Comparison of ENCODE assay signal across 15 cellular contexts in genomic region chr3:136839556-136839931, GRCh38. TPM values are rescaled to one million over a fixed set of nuclear protein-coding genes. Genes with fewer than 3 reads are reported as not detected.
DNase-seq lines count a peak whose midpoint lies in the region; ATAC-seq and TF ChIP-seq lines count a peak whose summit lies in the region.
"Had no signal": no experiment of that assay in that cellular context is flagged by ENCODE, and none has a peak within 500 bp of the region (broad histone marks: within the 10 kb centered on the region; RNA-seq: fewer than 3 reads in every experiment).

No MANE protein-coding gene starts in this region.

- DNase-seq in activated T-cell treated with anti-CD3 and anti-CD28 coated beads, Interleukin-2, amount 50 U/mL, for 72 hours, result no peak
- no peak for DNase-seq in activated T-cell treated with anti-CD3 and anti-CD28 coated beads, Interleukin-2, amount 50 U/mL, for 1 hour
- DNase-seq in PC-9 (no peak), epithelial cell of prostate (ENCODE audit: low read depth, low spot score) (no peak), suprapubic skin (ENCODE audit: low spot score in 2 of 2) (no peak), DMS79 (lab: John Stamatoyannopoulos, UW) (no peak), SKM-1 treated with dmso at 0.1 percent for 144 hours (lab: John Stamatoyannopoulos, UW; ENCODE audit: unreplicated experiment) (no peak)
- DNase-seq: central memory CD4-positive, alpha-beta T cell; NCI-H345; posterior cingulate gyrus; spleen; stimulated activated naive CD4-positive, alpha-beta T cell; uterus had no signal

- intact Hi-C loops in PC-9 (cut with micrococcal nuclease; ENCODE audit: unreplicated experiment), result no loop called here

- peak overlapping the region in 1 of 2 donors; percentile 10 for H3K4me3 Mint-ChIP-seq in activated T-cell treated with anti-CD3 and anti-CD28 coated beads, Interleukin-2, amount 50 U/mL, for 72 hours

- no peaks in the 10 kb centered on the region for H3K9me2 ChIP-seq in PC-9 (ENCODE audit: insufficient read depth)

- H3K9me3 ChIP-seq in PC-9 (ENCODE audit: insufficient read depth, low read depth) (no peaks in the 10 kb centered on the region), suprapubic skin (no peaks in the 10 kb centered on the region)
- H3K9me3 ChIP-seq: spleen, uterus had no signal

- peak overlapping the region; percentile 5 for H3K27ac Mint-ChIP-seq in activated T-cell treated with anti-CD3 and anti-CD28 coated beads, Interleukin-2, amount 50 U/mL, for 72 hours

- H3K4me3 ChIP-seq in PC-9, result no peak overlapping the region
- H3K4me3 ChIP-seq in suprapubic skin, result no peak overlapping the region
- H3K4me3 ChIP-seq: spleen, uterus had no signal

- 0 out of 2 replicates have a peak, but pooled peaks cover 4% of the 10 kb centered on the region for H3F3A ChIP-seq in PC-9 (ENCODE audit: insufficient read depth, low read depth)

- H3K36me3 ChIP-seq in PC-9 (ENCODE audit: low read depth), result peaks cover 4% of the 10 kb centered on the region; the same call in 1 of the 2 replicates
- no peaks in the 10 kb centered on the region for H3K36me3 ChIP-seq in suprapubic skin
- H3K36me3 ChIP-seq: uterus had no signal

- H3K79me2 ChIP-seq in PC-9 (ENCODE audit: low read depth), result peaks cover 28% of the 10 kb centered on the region; the same call in 1 of the 2 replicates

- peaks cover 26% of the 10 kb centered on the region for H3K4me1 Mint-ChIP-seq in activated T-cell treated with anti-CD3 and anti-CD28 coated beads, Interleukin-2, amount 50 U/mL, for 72 hours (ENCODE audit: low read depth)

- 0 out of 2 replicates have a peak, but pooled peaks cover 12% of the 10 kb centered on the region for H3K4me1 ChIP-seq in PC-9 (replicated peaks; ENCODE audit: insufficient read depth)
- peaks cover 12% of the 10 kb centered on the region for H3K4me1 ChIP-seq in suprapubic skin
- H3K4me1 ChIP-seq: uterus had no signal

- TF ChIP-seq EP300 in suprapubic skin (IDR thresholded peaks at IDR 0.05), result no peak

- TF ChIP-seq CTCF in PC-9 (conservative IDR thresholded peaks at IDR 0.05) (no peak), suprapubic skin (IDR thresholded peaks at IDR 0.05) (no peak)

- H3K36me3 Mint-ChIP-seq in activated T-cell treated with anti-CD3 and anti-CD28 coated beads, Interleukin-2, amount 50 U/mL, for 72 hours (ENCODE audit: insufficient read depth in 2 of 2), result peaks cover 0 to 19% of the 10 kb centered on the region in 2 donors

- no peaks in the 10 kb centered on the region for H3K27me3 Mint-ChIP-seq in activated T-cell treated with anti-CD3 and anti-CD28 coated beads, Interleukin-2, amount 50 U/mL, for 72 hours (ENCODE audit: low read depth)

- no peak for TF ChIP-seq POLR2A in suprapubic skin (IDR thresholded peaks at IDR 0.05)

- no peak overlapping the region for H3K4me2 ChIP-seq in PC-9

- CTCF ChIA-PET in PC-9 (lab: Charles Lee), result interaction anchor here (0.6 kb wide), 1 partner anchor 22 kb away, joined by 13 read pairs; no protein-coding TSS in a partner anchor

- H3K9me3 Mint-ChIP-seq in activated T-cell treated with anti-CD3 and anti-CD28 coated beads, Interleukin-2, amount 50 U/mL, for 72 hours, result no peaks in the 10 kb centered on the region
- H3K9me3 Mint-ChIP-seq: activated naive CD4-positive, alpha-beta T cell treated with anti-CD3 and anti-CD28 coated beads, Interleukin-2, amount 50 U/mL, for 72 hours had no signal

- H2AFZ ChIP-seq in PC-9, result no peak overlapping the region

- H3K27ac ChIP-seq in PC-9 (0 out of 2 replicates have a peak overlapping the region, but pooled peaks have one; percentile 38), epithelial cell of prostate (peak overlapping the region; percentile 49), suprapubic skin (peak overlapping the region; percentile 24)

- no TSS peak for BruUV-seq in PC-9 (replicated peaks; lab: Mats Ljungman, UMichigan)

- H3K27me3 ChIP-seq in PC-9 (ENCODE audit: insufficient read depth, low read depth) (no peaks in the 10 kb centered on the region), suprapubic skin (no peaks in the 10 kb centered on the region)
- H3K27me3 ChIP-seq: spleen, uterus had no signal

- no peaks in the 10 kb centered on the region for H4K20me1 ChIP-seq in PC-9 (ENCODE audit: insufficient read depth)

- POLR2A ChIA-PET in PC-9 (lab: Charles Lee; ENCODE audit: unreplicated experiment), result interaction anchor here (0.5 to 0.6 kb wide), 3 partner anchors 11 to 30 kb away, joined by 4 to 5 read pairs (median 4); no protein-coding TSS in a partner anchor

- ATAC-seq in activated T-cell treated with anti-CD3 and anti-CD28 coated beads, Interleukin-2, amount 50 U/mL, for 72 hours (replicated peaks in 1 of 2), result no peak
- no peak for ATAC-seq in GM21515 (IDR thresholded peaks at IDR 0.05; ENCODE audit: unreplicated experiment)

RNA-seq across cellular contexts. Expression of gene SLC35G2, which starts 20.6 kb away (rescaled TPM):
- 1 to 10 TPM; 3.7 to 5.4 TPM for total RNA-seq in activated T-cell treated with anti-CD3 and anti-CD28 coated beads, Interleukin-2, amount 50 U/mL, for 72 hours
- total RNA-seq in PC-9 (2021) (3.1 and 5.0 TPM in 2 replicates), suprapubic skin (1 to 10 TPM in 3 of 4 donors, under 1 TPM in 1; 0.98 to 3.7 (median 1.1) TPM)

RNA-seq across cellular contexts. Expression of gene NCK1, which starts 22.5 kb away (rescaled TPM):
- total RNA-seq in activated T-cell treated with anti-CD3 and anti-CD28 coated beads, Interleukin-2, amount 50 U/mL, for 72 hours, result 10 to 100 TPM; 45.8 to 46.6 TPM
- total RNA-seq in PC-9 (2021) (42.7 and 71.4 TPM in 2 replicates), suprapubic skin (10 to 100 TPM; 38.5 to 46.3 (median 43.7) TPM)
